In genomic region chr4:174119818-174120217, GRCh38 we compare ENCODE assay signal across 8 cellular contexts.
DNase-seq lines count a peak whose midpoint lies in the region; ATAC-seq and TF ChIP-seq lines count a peak whose summit lies in the region.
"Had no signal": no experiment of that assay in that cellular context is flagged by ENCODE, and none has a peak within 500 bp of the region (broad histone marks: within the 10 kb centered on the region; RNA-seq: fewer than 3 reads in every experiment).

No MANE protein-coding gene starts in this region.

- H3K4me1 ChIP-seq in tibial artery: peaks cover 0 to 6% (median 0%) of the 10 kb centered on the region in 4 donors

- H3K4me1 Mint-ChIP-seq in brain: peaks cover 14% of the 10 kb centered on the region
- peaks cover 46% of the 10 kb centered on the region for H3K4me1 Mint-ChIP-seq in mesothelial cell of epicardium

- H3K36me3 Mint-ChIP-seq in brain: no peaks in the 10 kb centered on the region
- H3K36me3 Mint-ChIP-seq in mesothelial cell of epicardium: no peaks in the 10 kb centered on the region

- intact Hi-C loops in tibial artery (cut with DNase I; ENCODE audit: low total_unique reads): loop anchor here (10.0 kb wide), 1 partner anchor 615 kb away; no protein-coding TSS in a partner anchor

- no peak for TF ChIP-seq CTCF in brain (conservative IDR thresholded peaks at IDR 0.05)
- no peak for TF ChIP-seq CTCF in mesothelial cell of epicardium (IDR thresholded peaks at IDR 0.05; ENCODE audit: unreplicated experiment)
- TF ChIP-seq CTCF in tibial artery (IDR thresholded peaks at IDR 0.05): no peak

- no peak for ATAC-seq in HG03135 (IDR thresholded peaks at IDR 0.05; ENCODE audit: unreplicated experiment)
- ATAC-seq in stimulated activated naive CD8-positive, alpha-beta T cell treated with anti-CD3 and anti-CD28 coated beads, Interleukin-15, Interleukin-2, amounts not matched to agents 100 U/mL and 50 U/mL, for 24 hours: no peak

- H3K9me3 ChIP-seq in MG63 (no peaks in the 10 kb centered on the region), tibial artery (no peaks in the 10 kb centered on the region)
- H3K9me3 ChIP-seq: mucosa of descending colon had no signal

- no peak for DNase-seq in MG63
- DNase-seq in mesothelial cell of epicardium (ENCODE audit: low spot score in 2 of 2, unreplicated experiment in 2 of 2): no peak
- no peak for DNase-seq in tibial artery
- DNase-seq in activated naive CD4-positive, alpha-beta T cell treated with Interleukin-2 at 50 U/mL for 16 hours: no peak
- DNase-seq in stimulated activated naive CD8-positive, alpha-beta T cell treated with anti-CD3 and anti-CD28 coated beads, Interleukin-15, Interleukin-2, amounts not matched to agents 100 U/mL and 50 U/mL, for 24 hours: no peak

- H3K36me3 ChIP-seq in MG63 (no peaks in the 10 kb centered on the region), tibial artery (no peaks in the 10 kb centered on the region)

- H3K27me3 ChIP-seq in MG63 (no peaks in the 10 kb centered on the region; the same call in 1 of the 2 replicates), tibial artery (no peaks in the 10 kb centered on the region)

- H3K27ac Mint-ChIP-seq in brain (peak overlapping the region in 1 of 5 experiments; percentile 90), mesothelial cell of epicardium (no peak overlapping the region)

- H3K4me3 Mint-ChIP-seq in brain (peak overlapping the region; percentile 85 to 91 (median 88)), mesothelial cell of epicardium (peak overlapping the region; percentile 66)

- H3K9me3 Mint-ChIP-seq in brain (no peaks in the 10 kb centered on the region), mesothelial cell of epicardium (no peaks in the 10 kb centered on the region)

- H3K4me3 ChIP-seq in MG63 (peak overlapping the region; percentile 52), tibial artery (peak overlapping the region; percentile 39 to 42)
- H3K4me3 ChIP-seq: mucosa of descending colon had no signal

- no peak overlapping the region for H3K27ac ChIP-seq in tibial artery

- H3K27me3 Mint-ChIP-seq in brain (peaks cover 32% of the 10 kb centered on the region), mesothelial cell of epicardium (ENCODE audit: low read depth) (peaks cover 22% of the 10 kb centered on the region)
